ENCODE assay signal across 21 cellular contexts in genomic region chr4:125350736-125351135, GRCh38. TPM values are rescaled to one million over a fixed set of nuclear protein-coding genes. Genes with fewer than 3 reads are reported as not detected.
"Had no signal": no experiment of that assay in that cellular context is flagged by ENCODE, and none has a peak within 500 bp of the region (broad histone marks: within the 10 kb centered on the region; RNA-seq: fewer than 3 reads in every experiment).

No MANE protein-coding gene starts in this region.

- H3K36me3 Mint-ChIP-seq: naive thymus-derived CD8-positive, alpha-beta T cell; stimulated activated effector memory CD8-positive, alpha-beta T cell treated with anti-CD3 and anti-CD28 coated beads, Interleukin-12 subunit alpha, Interleukin-12 subunit beta, amount 100 ng/mL, for 72 hours; type B pancreatic cell had no signal

- H3K4me3 ChIP-seq: coronary artery, gastrocnemius medialis, left lung, psoas muscle, sigmoid colon, suprapubic skin, tibial artery had no signal

- H3K27me3 Mint-ChIP-seq: naive thymus-derived CD8-positive, alpha-beta T cell; type B pancreatic cell had no signal

- H3K9me3 Mint-ChIP-seq: type B pancreatic cell had no signal

- H3K4me1 Mint-ChIP-seq: naive thymus-derived CD8-positive, alpha-beta T cell; stimulated activated effector memory CD8-positive, alpha-beta T cell treated with anti-CD3 and anti-CD28 coated beads, Interleukin-12 subunit alpha, Interleukin-12 subunit beta, amount 100 ng/mL, for 72 hours had no signal

- H3K27me3 ChIP-seq: gastrocnemius medialis, left lung, sigmoid colon, suprapubic skin, tibial artery had no signal

- DNase-seq: dermis blood vessel endothelial cell; effector CD4-positive, alpha-beta T cell; foreskin fibroblast; gastrocnemius medialis; left cardiac atrium; left lung; mesenchymal stem cell; naive thymus-derived CD8-positive, alpha-beta T cell; posterior cingulate gyrus; psoas muscle; right cardiac atrium; sigmoid colon; stimulated activated CD4-positive, alpha-beta T cell treated with anti-CD3 and anti-CD28 coated beads, Interleukin-2, amount 100 ng/mL, for 24 hours; stimulated activated CD4-positive, alpha-beta T cell treated with anti-CD3 and anti-CD28 coated beads, Interleukin-4, amount 100 ng/mL, for 24 hours; stimulated activated naive CD4-positive, alpha-beta T cell treated with Interleukin-2 at 50 U/mL for 16 hours; tibial artery had no signal

- H3K36me3 ChIP-seq: gastrocnemius medialis, left lung, sigmoid colon, suprapubic skin, tibial artery had no signal

- H3K4me3 Mint-ChIP-seq: naive thymus-derived CD8-positive, alpha-beta T cell; stimulated activated effector memory CD8-positive, alpha-beta T cell treated with anti-CD3 and anti-CD28 coated beads, Interleukin-12 subunit alpha, Interleukin-12 subunit beta, amount 100 ng/mL, for 72 hours; type B pancreatic cell had no signal

- H3K27ac Mint-ChIP-seq: naive thymus-derived CD8-positive, alpha-beta T cell; stimulated activated effector memory CD8-positive, alpha-beta T cell treated with anti-CD3 and anti-CD28 coated beads, Interleukin-12 subunit alpha, Interleukin-12 subunit beta, amount 100 ng/mL, for 72 hours; type B pancreatic cell had no signal

- H3K4me1 ChIP-seq: gastrocnemius medialis, left lung, psoas muscle, suprapubic skin had no signal

- H3K9me3 ChIP-seq: gastrocnemius medialis, left lung, psoas muscle, sigmoid colon, suprapubic skin, tibial artery had no signal

- H3K27ac ChIP-seq: coronary artery, epithelial cell of prostate, gastrocnemius medialis, left lung, psoas muscle, sigmoid colon, suprapubic skin, tibial artery had no signal

RNA-seq across cellular contexts. Expression of gene FAT4, which starts 36.0 kb away (rescaled TPM):
- polyA plus RNA-seq: naive thymus-derived CD8-positive, alpha-beta T cell had no signal
